In genomic region chr20:47213960-47214359, GRCh38 we compare ENCODE assay signal across 20 cellular contexts.
DNase-seq lines count a peak whose midpoint lies in the region; ATAC-seq, FAIRE-seq and TF ChIP-seq lines count a peak whose summit lies in the region.
"Had no signal": no experiment of that assay in that cellular context is flagged by ENCODE, and none has a peak within 500 bp of the region (broad histone marks: within the 10 kb centered on the region; RNA-seq: fewer than 3 reads in every experiment).

No MANE protein-coding gene starts in this region.

- H3K9ac ChIP-seq in H1 (replicated peaks in 1 of 4; ENCODE audit: extremely low read depth in 1 of 4, low read depth in 3 of 4, low read length in 3 of 4) (no peak overlapping the region), neural cell (ENCODE audit: low read length) (no peak overlapping the region)

- FAIRE-seq in H1 (lab: Jason Lieb, UNC): no peak
- FAIRE-seq: GM12878, GM19239, HepG2 had no signal

- no peak overlapping the region for H3K4me2 ChIP-seq in H1 (ENCODE audit: insufficient read depth in 1 of 2, low read depth in 2 of 2, low read length in 2 of 2)
- no peak overlapping the region for H3K4me2 ChIP-seq in neural cell (ENCODE audit: low read length)

- H4K20me1 ChIP-seq in H1 (replicated peaks in 1 of 2; ENCODE audit: control insufficient read depth in 1 of 2, insufficient read depth in 2 of 2, low read length in 2 of 2) (peaks cover 6 to 10% of the 10 kb centered on the region in 2 experiments), neural cell (ENCODE audit: insufficient read depth) (no peaks in the 10 kb centered on the region)

- 92% methylated on average over 9 of the region's 9 CpGs; no CpG with 5 or more reads in 1 of the 2 experiments for WGBS in H1 (ENCODE audit: extremely low coverage in 1 of 2, insufficient coverage in 1 of 2, insufficient read length in 1 of 2, insufficient replicate concordance in 2 of 2, low coverage in 1 of 2, low lambda C conversion rate in 2 of 2, missing lambda C conversion rate in 1 of 2), 2 experiments

- H3K18ac ChIP-seq in H1 (ENCODE audit: extremely low read depth, low read length): no peak overlapping the region

- no peaks in the 10 kb centered on the region for H3K9me3 ChIP-seq in H1 (ENCODE audit: insufficient read depth in 2 of 2, low read depth in 1 of 2, low read length in 1 of 2)
- H3K9me3 ChIP-seq in cardiac muscle cell (ENCODE audit: low read depth): no peaks in the 10 kb centered on the region
- H3K9me3 ChIP-seq in left ventricle myocardium inferior (replicated peaks): no peaks in the 10 kb centered on the region
- no peaks in the 10 kb centered on the region for H3K9me3 ChIP-seq in neural cell (ENCODE audit: low read length)
- H3K9me3 ChIP-seq: BE2C had no signal

- POLR2A ChIA-PET in H1 (lab: Charles Lee; ENCODE audit: partially characterized antibody): interaction anchor here (0.8 to 1.7 kb wide), 3 partner anchors 9 to 61 kb away, joined by 3 to 6 read pairs (median 4); no protein-coding TSS in a partner anchor

- intact Hi-C loops in left ventricle myocardium inferior (cut with micrococcal nuclease): no loop called here

- H2BK15ac ChIP-seq in H1 (ENCODE audit: low read length): no peak overlapping the region

- no peak for TF ChIP-seq POLR2A in H1 (IDR thresholded peaks at IDR 0.05; ENCODE audit: control extremely low read depth in 1 of 2, low read depth in 2 of 2, low read length in 2 of 2)

- no peak overlapping the region for H2BK5ac ChIP-seq in H1 (ENCODE audit: low read depth, low read length)

- H3K23me2 ChIP-seq in H1 (ENCODE audit: low read depth, low read length): no peaks in the 10 kb centered on the region

- H4K8ac ChIP-seq in H1 (ENCODE audit: extremely low read depth, insufficient read depth, low read length): peak overlapping the region; percentile 66; the same call in 1 of the 2 replicates

- H2BK20ac ChIP-seq in H1 (ENCODE audit: low read length): no peak overlapping the region

- no peaks in the 10 kb centered on the region for H3K4me1 ChIP-seq in H1 (replicated peaks in 1 of 4; ENCODE audit: control insufficient read depth in 3 of 4, insufficient read depth in 4 of 4, low read length in 3 of 4)
- H3K4me1 ChIP-seq in cardiac muscle cell (ENCODE audit: low read depth): peaks cover 10% of the 10 kb centered on the region
- H3K4me1 ChIP-seq in left ventricle myocardium inferior: peaks cover 62% of the 10 kb centered on the region
- H3K4me1 ChIP-seq: BE2C had no signal

- H3K36me3 ChIP-seq in H1 (ENCODE audit: control insufficient read depth in 2 of 4, insufficient read depth in 4 of 4, low read length in 3 of 4) (peaks cover 25 to 96% (median 74%) of the 10 kb centered on the region in 4 experiments; a peak in 7 of 8 replicates), cardiac muscle cell (peaks cover 51% of the 10 kb centered on the region), left ventricle myocardium inferior (peaks cover 85% of the 10 kb centered on the region), neural cell (ENCODE audit: insufficient read depth, low read length) (peaks cover 8% of the 10 kb centered on the region)

- no peak overlapping the region for H3K14ac ChIP-seq in H1 (ENCODE audit: insufficient read length)

- peaks cover 7% of the 10 kb centered on the region; the same call in 1 of the 2 replicates for H3K79me1 ChIP-seq in H1 (ENCODE audit: low read depth, low read length)

- H2AFZ ChIP-seq in H1 (ENCODE audit: low read length) (no peak overlapping the region), neural cell (ENCODE audit: low read depth, low read length) (no peak overlapping the region)

- no peak overlapping the region for H2BK12ac ChIP-seq in H1 (ENCODE audit: low read depth, low read length)

- H3K27ac ChIP-seq in H1 (ENCODE audit: low read depth, low read length) (no peak overlapping the region), cardiac muscle cell (peak overlapping the region; percentile 26), left ventricle myocardium inferior (replicated peaks) (peak overlapping the region; percentile 85), neural cell (ENCODE audit: low read length) (no peak overlapping the region)

- DNase-seq in H1 (ENCODE audit: low read depth in 1 of 2, low spot score in 2 of 2) (no peak), cardiac muscle cell (ENCODE audit: low read depth in 1 of 2, low spot score in 1 of 2) (peak in 1 of 2 donors; percentile 30), left ventricle myocardium inferior (no peak), amygdala (lab: John Stamatoyannopoulos, UW) (no peak), NCI-H2196 treated with DMSO at 0.1 percent for 48 hours (lab: John Stamatoyannopoulos, UW; ENCODE audit: unreplicated experiment) (no peak)
- DNase-seq: BE2C; C1 segment of cervical spinal cord; CD4-positive, CD25-positive, alpha-beta regulatory T cell; CD8-positive, alpha-beta memory T cell; COR-L47; DMS 273 treated with DMSO at 0.1 percent for 48 hours; DMS53; DND-41; EL; HCEC 1CT had no signal

- no peak overlapping the region for H3K4ac ChIP-seq in H1 (replicated peaks; ENCODE audit: insufficient read length, low read depth, low read length)

- no peak for ATAC-seq in GM18502 (IDR thresholded peaks at IDR 0.05; ENCODE audit: poor library complexity, unreplicated experiment)
- ATAC-seq: GM12878, HepG2 had no signal

- H3K4me3 ChIP-seq in H1 (ENCODE audit: extremely low read depth in 1 of 4, insufficient read depth in 2 of 4, low read depth in 3 of 4, low read length in 4 of 4): no peak overlapping the region
- no peak overlapping the region for H3K4me3 ChIP-seq in cardiac muscle cell
- H3K4me3 ChIP-seq in left ventricle myocardium inferior: no peak overlapping the region
- H3K4me3 ChIP-seq in neural cell (ENCODE audit: low read length): no peak overlapping the region
- H3K4me3 ChIP-seq: GM12878 had no signal

- H3F3A ChIP-seq in neural cell (ENCODE audit: insufficient read depth, low read length, poor library complexity, severe bottlenecking): peaks cover 4% of the 10 kb centered on the region

- no peak overlapping the region for H3K23ac ChIP-seq in H1 (ENCODE audit: insufficient read length)

- CTCF ChIA-PET in H1 (lab: Charles Lee; ENCODE audit: partially characterized antibody): interaction anchor here (0.5 to 2.8 kb wide), 8 partner anchors 9 to 171 kb away, joined by 3 to 15 read pairs (median 3); no protein-coding TSS in a partner anchor

- no peak overlapping the region for H3K56ac ChIP-seq in H1 (replicated peaks; ENCODE audit: insufficient read length, low read depth, low read length)

- H3K79me2 ChIP-seq in H1 (ENCODE audit: control insufficient read depth in 1 of 2, insufficient read depth in 2 of 2, low read length in 2 of 2): peaks cover 3 to 25% of the 10 kb centered on the region in 2 experiments; a peak in 2 of 4 replicates
- no peaks in the 10 kb centered on the region for H3K79me2 ChIP-seq in neural cell (replicated peaks; ENCODE audit: insufficient read depth, low read length)

- H3K9me2 ChIP-seq in neural cell (ENCODE audit: insufficient read depth, low read length): no peaks in the 10 kb centered on the region

- H4K5ac ChIP-seq in H1 (ENCODE audit: insufficient read length, low read depth, low read length): no peak overlapping the region

- TF ChIP-seq CTCF in H1 (IDR thresholded peaks at IDR 0.05; ENCODE audit: control extremely low read depth in 1 of 3, insufficient read depth in 1 of 3, low read depth in 1 of 3, low read length in 3 of 3) (no peak), cardiac muscle cell (IDR thresholded peaks at IDR 0.05; ENCODE audit: low read depth, low read length) (no peak), left ventricle myocardium inferior (IDR thresholded peaks at IDR 0.05; ENCODE audit: borderline replicate concordance) (no peak), neural cell (IDR thresholded peaks at IDR 0.05; ENCODE audit: poor library complexity, severe bottlenecking) (no peak)

- H4K91ac ChIP-seq in H1 (replicated peaks; ENCODE audit: insufficient read length, low read length): no peak overlapping the region

- TF ChIP-seq RAD21 in H1 (IDR thresholded peaks at IDR 0.05 in 1 of 2, conservative IDR thresholded peaks at IDR 0.05 in 1 of 2; ENCODE audit: low read depth in 2 of 2, low read length in 2 of 2) (no peak), neural cell (conservative IDR thresholded peaks at IDR 0.05) (no peak)

- no peak for TF ChIP-seq EP300 in H1 (IDR thresholded peaks at IDR 0.05; ENCODE audit: borderline replicate concordance in 1 of 2, low read depth in 2 of 2, low read length in 2 of 2)
- peak; percentile 98 for TF ChIP-seq EP300 in neural cell (conservative IDR thresholded peaks at IDR 0.05; ENCODE audit: poor library complexity, severe bottlenecking)

- H3K27me3 ChIP-seq in H1 (replicated peaks in 1 of 4; ENCODE audit: control insufficient read depth in 3 of 4, extremely low read depth in 1 of 4, insufficient read depth in 3 of 4, low read length in 3 of 4) (no peaks in the 10 kb centered on the region), cardiac muscle cell (no peaks in the 10 kb centered on the region), left ventricle myocardium inferior (ENCODE audit: low read depth) (no peaks in the 10 kb centered on the region), neural cell (ENCODE audit: insufficient read depth, low read depth, low read length) (no peaks in the 10 kb centered on the region)
- H3K27me3 ChIP-seq: BE2C had no signal

- H2AK5ac ChIP-seq in H1 (ENCODE audit: low read depth, low read length): no peak overlapping the region

- H2BK120ac ChIP-seq in H1 (replicated peaks; ENCODE audit: low read depth, low read length): no peak overlapping the region

TF ChIP-seq in H1, 55 proteins besides CTCF, POLR2A, EP300 and RAD21 (continues in another document):
- TF ChIP-seq E2F6 (IDR thresholded peaks at IDR 0.05) (no peak), RNF2 (IDR thresholded peaks at IDR 0.05; ENCODE audit: borderline replicate concordance, low read depth, low read length, missing control alignments, poor library complexity, severe bottlenecking) (no peak)

TF ChIP-seq in neural cell, 6 proteins besides CTCF, POLR2A, EP300 and RAD21 (continues in another document):
- TF ChIP-seq POLR2AphosphoS5 (IDR thresholded peaks at IDR 0.05): peak; percentile 82
- no peak for TF ChIP-seq EZH2 (IDR thresholded peaks at IDR 0.05; ENCODE audit: borderline replicate concordance, insufficient read depth, low read length, poor library complexity, severe bottlenecking)
- TF ChIP-seq MXI1 (conservative IDR thresholded peaks at IDR 0.05; ENCODE audit: poor library complexity, severe bottlenecking): peak; percentile 48

Comparison
In these comparisons a context has a peak if more than half of its experiments do, and no peak if none do; other contexts are left out.
1. H3K27ac ChIP-seq: peak in cardiac muscle cell (single experiment) and left ventricle myocardium inferior (single experiment); none in H1 (single experiment) and neural cell (single experiment).